27 cellular contexts compared by ENCODE assay signal in genomic region chr4:31097999-31098398, GRCh38.
"Had no signal": no experiment of that assay in that cellular context is flagged by ENCODE, and none has a peak within 500 bp of the region (broad histone marks: within the 10 kb centered on the region; RNA-seq: fewer than 3 reads in every experiment).

No MANE protein-coding gene starts in this region.

- H3K9me3 ChIP-seq: adrenal gland, body of pancreas, colonic mucosa, esophagus muscularis mucosa, gastroesophageal sphincter, heart right ventricle had no signal

- H3K27me3 ChIP-seq: adrenal gland, body of pancreas, colonic mucosa, esophagus muscularis mucosa, foreskin keratinocyte, gastroesophageal sphincter, heart right ventricle had no signal

- H3K4me1 ChIP-seq: adrenal gland, body of pancreas, colonic mucosa, foreskin keratinocyte had no signal

- H3K36me3 ChIP-seq: adrenal gland, colonic mucosa, esophagus muscularis mucosa, gastroesophageal sphincter, heart right ventricle had no signal

- ATAC-seq: activated CD8-positive, alpha-beta memory T cell treated with anti-CD3 and anti-CD28 coated beads, Interleukin-2, amount 10 ng/mL, durations not matched to agents 7 days and 5 days; activated CD8-positive, alpha-beta T cell treated with anti-CD3 and anti-CD28 coated beads, Interleukin-2, amount 10 ng/mL, durations not matched to agents 7 days and 5 days; activated naive CD8-positive, alpha-beta T cell treated with anti-CD3 and anti-CD28 coated beads, Interleukin-2, amount 50 U/mL, for 24 hours; body of pancreas; gastroesophageal sphincter had no signal

- H3K27ac ChIP-seq: adrenal gland, body of pancreas, colonic mucosa, esophagus muscularis mucosa, foreskin keratinocyte had no signal

- DNase-seq: activated CD4-positive, alpha-beta memory T cell treated with anti-CD3 and anti-CD28 coated beads for 36 hours; activated CD4-positive, alpha-beta T cell treated with anti-CD3 and anti-CD28 coated beads for 48 hours; activated CD4-positive, CD25-positive, alpha-beta regulatory T cell; activated CD8-positive, alpha-beta memory T cell treated with anti-CD3 and anti-CD28 coated beads, Interleukin-2, amount 10 ng/mL, durations not matched to agents 7 days and 5 days; activated CD8-positive, alpha-beta memory T cell treated with anti-CD3 and anti-CD28 coated beads, Interleukin-2, amount 50 U/mL, for 4 hours; activated CD8-positive, alpha-beta T cell treated with anti-CD3 and anti-CD28 coated beads, Interleukin-2, amount 10 ng/mL, durations not matched to agents 7 days and 5 days; activated effector memory CD4-positive, alpha-beta T cell treated with anti-CD3 and anti-CD28 coated beads, Interleukin-2, amount 50 U/mL, for 16 hours; activated naive CD4-positive, alpha-beta T cell treated with anti-CD3 and anti-CD28 coated beads for 36 hours; activated naive CD8-positive, alpha-beta T cell treated with anti-CD3 and anti-CD28 coated beads for 36 hours; activated naive CD8-positive, alpha-beta T cell treated with anti-CD3 and anti-CD28 coated beads, Interleukin-2, amount 50 U/mL, for 24 hours; activated T-cell treated with anti-CD3 and anti-CD28 coated beads, Interleukin-2, amount 50 U/mL, for 1 hour; activated T-cell treated with anti-CD3 and anti-CD28 coated beads, Interleukin-2, amount 50 U/mL, for 48 hours; adrenal gland; amygdala; aorta; body of pancreas; central memory CD4-positive, alpha-beta T cell; cerebellar nuclear complex; colonic mucosa; dorsolateral prefrontal cortex; effector memory CD4-positive, alpha-beta T cell; endodermal cell; foreskin keratinocyte; heart right ventricle; T-helper 2 cell had no signal

- H3K4me3 ChIP-seq: adrenal gland, body of pancreas, colonic mucosa, dorsolateral prefrontal cortex, esophagus muscularis mucosa, gastroesophageal sphincter, heart right ventricle had no signal
